ENCODE assay signal across 8 cellular contexts in genomic region chr7:74453321-74454011, GRCh38. TPM values are rescaled to one million over a fixed set of nuclear protein-coding genes. Genes with fewer than 3 reads are reported as not detected.
DNase-seq lines count a peak whose midpoint lies in the region; ATAC-seq lines count a peak whose summit lies in the region.

A gene with protein sequence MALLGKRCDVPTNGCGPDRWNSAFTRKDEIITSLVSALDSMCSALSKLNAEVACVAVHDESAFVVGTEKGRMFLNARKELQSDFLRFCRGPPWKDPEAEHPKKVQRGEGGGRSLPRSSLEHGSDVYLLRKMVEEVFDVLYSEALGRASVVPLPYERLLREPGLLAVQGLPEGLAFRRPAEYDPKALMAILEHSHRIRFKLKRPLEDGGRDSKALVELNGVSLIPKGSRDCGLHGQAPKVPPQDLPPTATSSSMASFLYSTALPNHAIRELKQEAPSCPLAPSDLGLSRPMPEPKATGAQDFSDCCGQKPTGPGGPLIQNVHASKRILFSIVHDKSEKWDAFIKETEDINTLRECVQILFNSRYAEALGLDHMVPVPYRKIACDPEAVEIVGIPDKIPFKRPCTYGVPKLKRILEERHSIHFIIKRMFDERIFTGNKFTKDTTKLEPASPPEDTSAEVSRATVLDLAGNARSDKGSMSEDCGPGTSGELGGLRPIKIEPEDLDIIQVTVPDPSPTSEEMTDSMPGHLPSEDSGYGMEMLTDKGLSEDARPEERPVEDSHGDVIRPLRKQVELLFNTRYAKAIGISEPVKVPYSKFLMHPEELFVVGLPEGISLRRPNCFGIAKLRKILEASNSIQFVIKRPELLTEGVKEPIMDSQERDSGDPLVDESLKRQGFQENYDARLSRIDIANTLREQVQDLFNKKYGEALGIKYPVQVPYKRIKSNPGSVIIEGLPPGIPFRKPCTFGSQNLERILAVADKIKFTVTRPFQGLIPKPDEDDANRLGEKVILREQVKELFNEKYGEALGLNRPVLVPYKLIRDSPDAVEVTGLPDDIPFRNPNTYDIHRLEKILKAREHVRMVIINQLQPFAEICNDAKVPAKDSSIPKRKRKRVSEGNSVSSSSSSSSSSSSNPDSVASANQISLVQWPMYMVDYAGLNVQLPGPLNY (plus strand): TSS chr7:74453906. CDS start chr7:74508081, 54,175 bp downstream.

- H3K4me1 Mint-ChIP-seq in CD8-positive, alpha-beta memory T cell: peaks cover 12 to 24% (median 19%) of the 10 kb centered on the region in 3 donors
- peaks cover 18% of the 10 kb centered on the region for H3K4me1 Mint-ChIP-seq in activated T-cell treated with anti-CD3 and anti-CD28 coated beads, Interleukin-2, amount 50 U/mL, for 24 hours (ENCODE audit: low read depth)
- peaks cover 14% of the 10 kb centered on the region for H3K4me1 Mint-ChIP-seq in stimulated activated effector memory CD8-positive, alpha-beta T cell treated with anti-CD3 and anti-CD28 coated beads, Interleukin-12 subunit alpha, Interleukin-12 subunit beta, amount 100 ng/mL, for 72 hours

- peak; percentile 19 to 62 (median 28) for DNase-seq in CD8-positive, alpha-beta memory T cell
- peak; percentile 50 for DNase-seq in HT-29 (ENCODE audit: low spot score)
- peak; percentile 61 for DNase-seq in NOMO-1 treated with DMSO at 0.1 percent for 48 hours (lab: John Stamatoyannopoulos, UW; ENCODE audit: unreplicated experiment)
- peak; percentile 67 for DNase-seq in activated T-cell treated with anti-CD3 and anti-CD28 coated beads, Interleukin-2, amount 50 U/mL, for 24 hours
- DNase-seq in epithelial cell of prostate (ENCODE audit: low read depth, low spot score): peak; percentile 33
- no peak for DNase-seq in stimulated activated effector memory CD8-positive, alpha-beta T cell treated with anti-CD3 and anti-CD28 coated beads, Interleukin-12 subunit alpha, Interleukin-12 subunit beta, amount 100 ng/mL, for 72 hours (ENCODE audit: low spot score in 2 of 2)

- H3K27ac Mint-ChIP-seq in CD8-positive, alpha-beta memory T cell: peak within 1 kb of the TSS; percentile 76 to 94 (median 87)
- peak within 1 kb of the TSS; percentile 90 for H3K27ac Mint-ChIP-seq in activated T-cell treated with anti-CD3 and anti-CD28 coated beads, Interleukin-2, amount 50 U/mL, for 24 hours
- H3K27ac Mint-ChIP-seq in stimulated activated effector memory CD8-positive, alpha-beta T cell treated with anti-CD3 and anti-CD28 coated beads, Interleukin-12 subunit alpha, Interleukin-12 subunit beta, amount 100 ng/mL, for 72 hours: peak within 1 kb of the TSS; percentile 87

- H3K9me3 Mint-ChIP-seq in CD8-positive, alpha-beta memory T cell: no peaks in the 10 kb centered on the region
- H3K9me3 Mint-ChIP-seq in activated T-cell treated with anti-CD3 and anti-CD28 coated beads, Interleukin-2, amount 50 U/mL, for 24 hours: no peaks in the 10 kb centered on the region
- no peaks in the 10 kb centered on the region for H3K9me3 Mint-ChIP-seq in stimulated activated effector memory CD8-positive, alpha-beta T cell treated with anti-CD3 and anti-CD28 coated beads, Interleukin-12 subunit alpha, Interleukin-12 subunit beta, amount 100 ng/mL, for 72 hours

- no peaks in the 10 kb centered on the region for H3K36me3 Mint-ChIP-seq in CD8-positive, alpha-beta memory T cell
- H3K36me3 Mint-ChIP-seq in activated T-cell treated with anti-CD3 and anti-CD28 coated beads, Interleukin-2, amount 50 U/mL, for 24 hours (ENCODE audit: low read depth): no peaks in the 10 kb centered on the region
- H3K36me3 Mint-ChIP-seq in stimulated activated effector memory CD8-positive, alpha-beta T cell treated with anti-CD3 and anti-CD28 coated beads, Interleukin-12 subunit alpha, Interleukin-12 subunit beta, amount 100 ng/mL, for 72 hours: no peaks in the 10 kb centered on the region

- H3K4me3 ChIP-seq in CD8-positive, alpha-beta memory T cell (ENCODE audit: low read length): peak within 1 kb of the TSS; percentile 37
- H3K4me3 ChIP-seq in mesodermal cell (ENCODE audit: extremely low read depth, insufficient read depth, low read length, poor library complexity, severe bottlenecking): peak within 1 kb of the TSS; percentile 64

- no peaks in the 10 kb centered on the region for H3K9me3 ChIP-seq in CD8-positive, alpha-beta memory T cell (ENCODE audit: low read length)
- H3K9me3 ChIP-seq in mesodermal cell (ENCODE audit: control insufficient read depth, low read length): no peaks in the 10 kb centered on the region

- peaks cover 12 to 19% of the 10 kb centered on the region in 2 donors for H3K27me3 Mint-ChIP-seq in CD8-positive, alpha-beta memory T cell
- no peaks in the 10 kb centered on the region for H3K27me3 Mint-ChIP-seq in activated T-cell treated with anti-CD3 and anti-CD28 coated beads, Interleukin-2, amount 50 U/mL, for 24 hours

- CTCF ChIA-PET in CD8-positive, alpha-beta memory T cell (lab: Charles Lee): no interaction called here

- POLR2A ChIA-PET in CD8-positive, alpha-beta memory T cell (lab: Charles Lee): no interaction called here

- H3K36me3 ChIP-seq in CD8-positive, alpha-beta memory T cell (ENCODE audit: insufficient read depth, low read length): no peaks in the 10 kb centered on the region
- peaks cover 9% of the 10 kb centered on the region for H3K36me3 ChIP-seq in mesodermal cell (ENCODE audit: control insufficient read depth, insufficient read depth, low read length)

- H3K4me3 Mint-ChIP-seq in CD8-positive, alpha-beta memory T cell: peak within 1 kb of the TSS; percentile 63 to 82 (median 81)
- peak within 1 kb of the TSS; percentile 68 for H3K4me3 Mint-ChIP-seq in activated T-cell treated with anti-CD3 and anti-CD28 coated beads, Interleukin-2, amount 50 U/mL, for 24 hours
- H3K4me3 Mint-ChIP-seq in stimulated activated effector memory CD8-positive, alpha-beta T cell treated with anti-CD3 and anti-CD28 coated beads, Interleukin-12 subunit alpha, Interleukin-12 subunit beta, amount 100 ng/mL, for 72 hours: peak within 1 kb of the TSS; percentile 68

- no peak for ATAC-seq in stimulated activated effector memory CD8-positive, alpha-beta T cell treated with anti-CD3 and anti-CD28 coated beads, Interleukin-12 subunit alpha, Interleukin-12 subunit beta, amount 100 ng/mL, for 72 hours
- ATAC-seq in HG03135 (IDR thresholded peaks at IDR 0.05; ENCODE audit: unreplicated experiment): no peak

- H3K27me3 ChIP-seq in CD8-positive, alpha-beta memory T cell (ENCODE audit: insufficient read depth, low read length, poor library complexity, severe bottlenecking): no peaks in the 10 kb centered on the region

- peaks cover 12% of the 10 kb centered on the region for H3K4me1 ChIP-seq in CD8-positive, alpha-beta memory T cell (ENCODE audit: insufficient read depth, low read length)
- peaks cover 3% of the 10 kb centered on the region for H3K4me1 ChIP-seq in mesodermal cell (ENCODE audit: control insufficient read depth, insufficient read depth, low read length, poor library complexity, severe bottlenecking)

- H3K27ac ChIP-seq in CD8-positive, alpha-beta memory T cell (ENCODE audit: low read depth, low read length): no peak within 1 kb of the TSS
- H3K27ac ChIP-seq in epithelial cell of prostate: peak within 1 kb of the TSS; percentile 98
- H3K27ac ChIP-seq in mesodermal cell (ENCODE audit: low read depth, low read length, severe bottlenecking): peak within 1 kb of the TSS; percentile 46

- WGBS in mesodermal cell (ENCODE audit: insufficient coverage in 2 of 2), 2 experiments: 7 to 19% methylated on average over 14 to 24 of the region's 62 CpGs

RNA-seq across cellular contexts. Expression of the gene that starts here (rescaled TPM):
- under 1 TPM; 0.42 to 0.88 TPM for total RNA-seq in CD8-positive, alpha-beta memory T cell
- polyA plus RNA-seq in CD8-positive, alpha-beta memory T cell: not detected
- total RNA-seq in HT-29 (2014; rRNA removed; shearing (Covaris generic)): 34.6 and 41.5 TPM in 2 replicates
- polyA plus RNA-seq in mesodermal cell (2013, experiment 1 of 2): 47.0 TPM
- 40.2 TPM for polyA plus RNA-seq in mesodermal cell (2013, experiment 2 of 2)

Comparison
In these comparisons a context has a peak if more than half of its experiments do, and no peak if none do; other contexts are left out.
1. RNA of the gene that starts here (total RNA-seq): 34.6 to 41.5 TPM in HT-29; 0.42 to 0.88 TPM in CD8-positive, alpha-beta memory T cell; every median in the first group is over 10 times any median in the second.
2. Peak in DNase-seq and H3K4me3 ChIP-seq in CD8-positive, alpha-beta memory T cell; RNA of the gene not detected or under 1 TPM.
3. DNase-seq: peak in HT-29 (single experiment), NOMO-1 treated with DMSO at 0.1 percent for 48 hours (single experiment), activated T-cell treated with anti-CD3 and anti-CD28 coated beads, Interleukin-2, amount 50 U/mL, for 24 hours (single experiment) and epithelial cell of prostate (single experiment); none in stimulated activated effector memory CD8-positive, alpha-beta T cell treated with anti-CD3 and anti-CD28 coated beads, Interleukin-12 subunit alpha, Interleukin-12 subunit beta, amount 100 ng/mL, for 72 hours (0 of 2).
4. Peak in every context shown above with its lines, with median percentiles within 50 percentile points of each other: H3K27ac Mint-ChIP-seq and H3K4me3 Mint-ChIP-seq.